Comparison of ENCODE assay signal across 8 cellular contexts in the genomic region with DNA sequence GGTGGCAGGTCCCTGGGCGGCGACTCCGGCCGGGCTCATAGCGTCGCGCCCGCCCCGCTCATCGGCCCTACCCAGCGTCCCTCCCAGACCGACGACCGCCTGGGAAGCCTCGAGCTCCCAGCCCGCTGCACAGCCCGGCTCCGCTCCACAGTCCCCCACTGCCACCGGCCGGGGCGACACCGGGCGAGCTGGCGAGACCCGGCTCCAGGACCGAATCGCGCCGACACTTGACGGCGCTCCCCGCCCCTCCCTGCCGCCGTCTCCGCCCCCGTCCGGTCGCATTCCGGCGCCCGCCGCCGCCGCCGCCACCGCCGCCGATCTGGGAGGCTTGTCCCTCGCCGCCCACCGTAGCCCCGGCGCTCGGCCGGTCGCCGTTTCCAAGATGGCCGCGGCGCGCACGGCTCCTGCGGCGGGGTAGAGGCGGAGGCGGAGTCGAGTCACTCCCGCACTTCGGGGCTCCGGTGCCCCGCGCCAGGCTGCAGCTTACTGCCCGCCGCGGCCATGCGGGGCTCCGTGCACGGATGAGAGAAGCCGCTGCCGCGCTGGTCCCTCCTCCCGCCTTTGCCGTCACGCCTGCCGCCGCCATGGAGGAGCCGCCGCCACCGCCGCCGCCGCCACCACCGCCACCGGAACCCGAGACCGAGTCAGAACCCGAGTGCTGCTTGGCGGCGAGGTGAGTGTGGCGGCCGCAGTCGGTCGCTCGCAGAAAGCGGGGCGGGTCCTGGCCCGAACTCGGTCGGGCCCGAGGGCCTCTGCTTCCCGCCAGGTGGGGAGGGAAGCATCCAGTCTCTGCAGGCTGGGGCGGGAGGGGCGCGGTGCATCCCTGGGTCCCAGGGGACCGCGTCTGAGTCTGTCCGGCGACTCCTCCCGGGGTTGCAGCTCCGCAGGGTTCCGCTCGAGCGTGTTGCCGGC. TPM values are rescaled to one million over a fixed set of nuclear protein-coding genes. Genes with fewer than 3 reads are reported as not detected.
DNase-seq lines count a peak whose midpoint lies in the region; ATAC-seq and TF ChIP-seq lines count a peak whose summit lies in the region.

A gene with protein sequence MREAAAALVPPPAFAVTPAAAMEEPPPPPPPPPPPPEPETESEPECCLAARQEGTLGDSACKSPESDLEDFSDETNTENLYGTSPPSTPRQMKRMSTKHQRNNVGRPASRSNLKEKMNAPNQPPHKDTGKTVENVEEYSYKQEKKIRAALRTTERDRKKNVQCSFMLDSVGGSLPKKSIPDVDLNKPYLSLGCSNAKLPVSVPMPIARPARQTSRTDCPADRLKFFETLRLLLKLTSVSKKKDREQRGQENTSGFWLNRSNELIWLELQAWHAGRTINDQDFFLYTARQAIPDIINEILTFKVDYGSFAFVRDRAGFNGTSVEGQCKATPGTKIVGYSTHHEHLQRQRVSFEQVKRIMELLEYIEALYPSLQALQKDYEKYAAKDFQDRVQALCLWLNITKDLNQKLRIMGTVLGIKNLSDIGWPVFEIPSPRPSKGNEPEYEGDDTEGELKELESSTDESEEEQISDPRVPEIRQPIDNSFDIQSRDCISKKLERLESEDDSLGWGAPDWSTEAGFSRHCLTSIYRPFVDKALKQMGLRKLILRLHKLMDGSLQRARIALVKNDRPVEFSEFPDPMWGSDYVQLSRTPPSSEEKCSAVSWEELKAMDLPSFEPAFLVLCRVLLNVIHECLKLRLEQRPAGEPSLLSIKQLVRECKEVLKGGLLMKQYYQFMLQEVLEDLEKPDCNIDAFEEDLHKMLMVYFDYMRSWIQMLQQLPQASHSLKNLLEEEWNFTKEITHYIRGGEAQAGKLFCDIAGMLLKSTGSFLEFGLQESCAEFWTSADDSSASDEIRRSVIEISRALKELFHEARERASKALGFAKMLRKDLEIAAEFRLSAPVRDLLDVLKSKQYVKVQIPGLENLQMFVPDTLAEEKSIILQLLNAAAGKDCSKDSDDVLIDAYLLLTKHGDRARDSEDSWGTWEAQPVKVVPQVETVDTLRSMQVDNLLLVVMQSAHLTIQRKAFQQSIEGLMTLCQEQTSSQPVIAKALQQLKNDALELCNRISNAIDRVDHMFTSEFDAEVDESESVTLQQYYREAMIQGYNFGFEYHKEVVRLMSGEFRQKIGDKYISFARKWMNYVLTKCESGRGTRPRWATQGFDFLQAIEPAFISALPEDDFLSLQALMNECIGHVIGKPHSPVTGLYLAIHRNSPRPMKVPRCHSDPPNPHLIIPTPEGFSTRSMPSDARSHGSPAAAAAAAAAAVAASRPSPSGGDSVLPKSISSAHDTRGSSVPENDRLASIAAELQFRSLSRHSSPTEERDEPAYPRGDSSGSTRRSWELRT (N-terminal part only) (plus strand): TSS at position 359 of the 912 bp plus-strand sequence. CDS start 163 bp downstream, at position 522.

- H3K9me3 Mint-ChIP-seq in activated naive CD8-positive, alpha-beta T cell treated with anti-CD3 and anti-CD28 coated beads, Interleukin-2, amount 10 ng/mL, durations not matched to agents 7 days and 5 days, result no peaks in the 10 kb centered on the region

- peaks cover 10% of the 10 kb centered on the region for H3K4me1 ChIP-seq in cardiac muscle cell (ENCODE audit: low read depth)
- peaks cover 7 to 26% (median 9%) of the 10 kb centered on the region in 4 donors for H3K4me1 ChIP-seq in transverse colon

- H3K27ac ChIP-seq in cardiac muscle cell, result peak within 1 kb of the TSS; percentile 91
- peak within 1 kb of the TSS; percentile 91 to 97 (median 94) for H3K27ac ChIP-seq in transverse colon

- in situ Hi-C loops in transverse colon (cut with MboI; ENCODE audit: low pct_ligation_motif_present in 1 of 4, low pct_unique_long_range_greater_than_20kb in 1 of 4, low sequenced_read_pairs in 3 of 4), result no loop called here

- H3K4me3 ChIP-seq in GM06990 (replicated peaks; ENCODE audit: low read depth, low read length) (peak within 1 kb of the TSS; percentile 97), H7 (ENCODE audit: insufficient read depth, low read depth, low read length) (peak within 1 kb of the TSS; percentile 91), cardiac muscle cell (peak within 1 kb of the TSS; percentile 95), transverse colon (peak within 1 kb of the TSS; percentile 86 to 98 (median 92))

- ATAC-seq in activated naive CD8-positive, alpha-beta T cell treated with anti-CD3 and anti-CD28 coated beads, Interleukin-2, amount 10 ng/mL, durations not matched to agents 7 days and 5 days (ENCODE audit: low read depth), result peak; percentile 69

- intact Hi-C loops in transverse colon (cut with DNase I; ENCODE audit: low total_unique reads), result no loop called here

- H3K27me3 Mint-ChIP-seq in activated naive CD8-positive, alpha-beta T cell treated with anti-CD3 and anti-CD28 coated beads, Interleukin-2, amount 10 ng/mL, durations not matched to agents 7 days and 5 days, result peaks cover 12% of the 10 kb centered on the region

- POLR2A ChIA-PET in activated naive CD8-positive, alpha-beta T cell treated with anti-CD3 and anti-CD28 coated beads, Interleukin-2, amount 10 ng/mL, durations not matched to agents 7 days and 5 days (lab: Charles Lee), result interaction anchor here (2.2 kb wide), 1 partner anchor 282 kb away, joined by 6 read pairs; a partner anchor contains a TSS

- TF ChIP-seq CTCF in GM06990 (IDR thresholded peaks at IDR 0.05; ENCODE audit: insufficient read depth, low read length, poor library complexity, severe bottlenecking) (no peak), cardiac muscle cell (IDR thresholded peaks at IDR 0.05; ENCODE audit: low read depth, low read length) (no peak), transverse colon (IDR thresholded peaks at IDR 0.05) (no peak)

- TF ChIP-seq EP300 in transverse colon (IDR thresholded peaks at IDR 0.05; ENCODE audit: low read depth), result no peak

- H3K27ac Mint-ChIP-seq in activated naive CD8-positive, alpha-beta T cell treated with anti-CD3 and anti-CD28 coated beads, Interleukin-2, amount 10 ng/mL, durations not matched to agents 7 days and 5 days, result peak within 1 kb of the TSS; percentile 85

- H3K27me3 ChIP-seq in GM06990 (replicated peaks; ENCODE audit: control insufficient read depth, insufficient read depth, low read length) (no peaks in the 10 kb centered on the region), H7 (ENCODE audit: control insufficient read depth, insufficient read depth, low read length) (no peaks in the 10 kb centered on the region), cardiac muscle cell (no peaks in the 10 kb centered on the region), transverse colon (no peaks in the 10 kb centered on the region)

- WGBS in transverse colon (ENCODE audit: low coverage in 1 of 2), 2 donors, result 0% methylated on average over 22 of the region's 124 CpGs; no CpG with 5 or more reads in 1 of the 2 donors

- H3K4me1 Mint-ChIP-seq in activated naive CD8-positive, alpha-beta T cell treated with anti-CD3 and anti-CD28 coated beads, Interleukin-2, amount 10 ng/mL, durations not matched to agents 7 days and 5 days, result peaks cover 17% of the 10 kb centered on the region

- peak; percentile 54 for TF ChIP-seq POLR2A in transverse colon (IDR thresholded peaks at IDR 0.05)

- peak; percentile 90 for DNase-seq in GM06990 (ENCODE audit: extremely low read depth, insufficient read length)
- DNase-seq in H7, result peak; percentile 87
- peak; percentile 76 for DNase-seq in M059J (ENCODE audit: low read depth)
- DNase-seq in SW 1271 (lab: John Stamatoyannopoulos, UW), result peak; percentile 53 to 73
- DNase-seq in activated naive CD8-positive, alpha-beta T cell treated with anti-CD3 and anti-CD28 coated beads, Interleukin-2, amount 10 ng/mL, durations not matched to agents 7 days and 5 days, result peak; percentile 90
- peak; percentile 89 to 91 for DNase-seq in cardiac muscle cell (ENCODE audit: low read depth in 1 of 2, low spot score in 1 of 2)
- DNase-seq in pons (ENCODE audit: low spot score), result peak; percentile 37
- DNase-seq in transverse colon, result peak; percentile 85

- peak within 1 kb of the TSS; percentile 92 for H3K4me3 Mint-ChIP-seq in activated naive CD8-positive, alpha-beta T cell treated with anti-CD3 and anti-CD28 coated beads, Interleukin-2, amount 10 ng/mL, durations not matched to agents 7 days and 5 days

- H3K36me3 Mint-ChIP-seq in activated naive CD8-positive, alpha-beta T cell treated with anti-CD3 and anti-CD28 coated beads, Interleukin-2, amount 10 ng/mL, durations not matched to agents 7 days and 5 days, result no peaks in the 10 kb centered on the region

- H3K36me3 ChIP-seq in GM06990 (ENCODE audit: control insufficient read depth, insufficient read depth, low read length) (no peaks in the 10 kb centered on the region), H7 (replicated peaks; ENCODE audit: control insufficient read depth, insufficient read depth, low read length) (no peaks in the 10 kb centered on the region), cardiac muscle cell (no peaks in the 10 kb centered on the region), transverse colon (no peaks in the 10 kb centered on the region)

- H3K9me3 ChIP-seq in cardiac muscle cell (ENCODE audit: low read depth), result no peaks in the 10 kb centered on the region
- no peaks in the 10 kb centered on the region for H3K9me3 ChIP-seq in transverse colon

RNA-seq across cellular contexts. Expression of the gene that starts here (rescaled TPM):
- total RNA-seq in H7 (2014; rRNA removed; shearing (Covaris generic)), result 41.1 and 41.8 TPM in 2 replicates
- total RNA-seq in M059J (2014; rRNA removed; shearing (Covaris generic)), result 17.5 and 26.7 TPM in 2 replicates
- 10 to 100 TPM; 46.2 to 53.7 TPM for total RNA-seq in activated naive CD8-positive, alpha-beta T cell treated with anti-CD3 and anti-CD28 coated beads, Interleukin-2, amount 10 ng/mL, durations not matched to agents 7 days and 5 days
- total RNA-seq in cardiac muscle cell (25.0 and 36.4 TPM in 2 replicates), transverse colon (10 to 100 TPM; 17.2 to 35.2 (median 23.7) TPM)
- 13.3 and 14.5 TPM in 2 replicates for polyA plus RNA-seq in cardiac muscle cell

Comparison
In these comparisons a context has a peak if more than half of its experiments do, and no peak if none do; other contexts are left out.
1. Peak in every context shown above with its lines: DNase-seq, ATAC-seq, H3K4me3 ChIP-seq and H3K27ac ChIP-seq.
2. DNase-seq: peak in every context shown above with its lines; median percentile 90 in GM06990; 90 in activated naive CD8-positive, alpha-beta T cell treated with anti-CD3 and anti-CD28 coated beads, Interleukin-2, amount 10 ng/mL, durations not matched to agents 7 days and 5 days; 90 in cardiac muscle cell; 87 in H7; 85 in transverse colon; 76 in M059J; 63 in SW 1271; 37 in pons.